ENCODE assay signal across 22 cellular contexts in genomic region chr9:78017294-78017693, GRCh38. TPM values are rescaled to one million over a fixed set of nuclear protein-coding genes. Genes with fewer than 3 reads are reported as not detected.
DNase-seq lines count a peak whose midpoint lies in the region; ATAC-seq, FAIRE-seq and TF ChIP-seq lines count a peak whose summit lies in the region.
"Had no signal": no experiment of that assay in that cellular context is flagged by ENCODE, and none has a peak within 500 bp of the region (broad histone marks: within the 10 kb centered on the region; RNA-seq: fewer than 3 reads in every experiment).

No MANE protein-coding gene starts in this region.

- FAIRE-seq in H54 (lab: Jason Lieb, UNC) = peak; percentile 97
- FAIRE-seq: HTR-8/SVneo had no signal

- H3K36me3 Mint-ChIP-seq in CD4-positive, alpha-beta T cell (ENCODE audit: low read depth) = peaks cover 4% of the 10 kb centered on the region
- H3K36me3 Mint-ChIP-seq in WTC11 (no peaks in the 10 kb centered on the region), nephron (ENCODE audit: low read depth) (peaks cover 19% of the 10 kb centered on the region)

- H3K27me3 ChIP-seq in CD4-positive, alpha-beta T cell (ENCODE audit: control insufficient read depth, insufficient read depth, low read length) = no peaks in the 10 kb centered on the region
- H3K27me3 ChIP-seq: BE2C, SJSA1 had no signal

- H3K27me3 Mint-ChIP-seq in CD4-positive, alpha-beta T cell = no peaks in the 10 kb centered on the region
- no peaks in the 10 kb centered on the region for H3K27me3 Mint-ChIP-seq in WTC11 (ENCODE audit: low read depth)
- H3K27me3 Mint-ChIP-seq in nephron (ENCODE audit: low read depth) = no peaks in the 10 kb centered on the region
- H3K27me3 Mint-ChIP-seq: CD4-positive, CD25-positive, alpha-beta regulatory T cell had no signal

- no peak overlapping the region for H3K27ac ChIP-seq in CD4-positive, alpha-beta T cell (ENCODE audit: low read depth, low read length)
- H3K27ac ChIP-seq: KMS-11, SJSA1 had no signal

- peak overlapping the region; percentile 12 for H3K4me3 Mint-ChIP-seq in CD4-positive, alpha-beta T cell
- H3K4me3 Mint-ChIP-seq in WTC11 = no peak overlapping the region
- H3K4me3 Mint-ChIP-seq in nephron = no peak overlapping the region

- POLR2A ChIA-PET in CD4-positive, alpha-beta T cell (lab: Charles Lee) = no interaction called here
- POLR2A ChIA-PET in WTC11 (lab: Charles Lee) = no interaction called here

- CTCF ChIA-PET in CD4-positive, alpha-beta T cell (lab: Charles Lee) = interaction anchor here (1.3 to 1.9 kb wide), 2 partner anchors 18 to 219 kb away, joined by 3 to 8 read pairs; partner anchors contain the start of gene CEP78
- CTCF ChIA-PET in WTC11 (lab: Charles Lee) = no interaction called here

- TF ChIP-seq CTCF in CD4-positive, alpha-beta T cell (IDR thresholded peaks at IDR 0.05) = no peak
- TF ChIP-seq CTCF in WTC11 (IDR thresholded peaks at IDR 0.05) (no peak), nephron (IDR thresholded peaks at IDR 0.05; ENCODE audit: unreplicated experiment in 3 of 3) (no peak)

- intact Hi-C loops in CD4-positive, alpha-beta T cell (cut with DNase I, micrococcal nuclease) = loop anchor here in 1 of 2 experiments (10.0 kb wide), 1 partner anchor 842 kb away; the partner anchor contains the start of gene VPS13A
- intact Hi-C loops in sciatic nerve (cut with DNase I) = no loop called here

- peaks cover 66% of the 10 kb centered on the region for H3K4me1 Mint-ChIP-seq in CD4-positive, alpha-beta T cell (ENCODE audit: low read depth)
- H3K4me1 Mint-ChIP-seq in WTC11 = peaks cover 55% of the 10 kb centered on the region
- peaks cover 34% of the 10 kb centered on the region for H3K4me1 Mint-ChIP-seq in nephron

- no peaks in the 10 kb centered on the region for H3K9me3 ChIP-seq in CD4-positive, alpha-beta T cell (ENCODE audit: control insufficient read depth, low read length)
- H3K9me3 ChIP-seq: BE2C, HAP-1, SJSA1 had no signal

- DNase-seq in CD4-positive, alpha-beta T cell = no peak
- DNase-seq in H54 (ENCODE audit: insufficient read length, low spot score) = no peak
- no peak for DNase-seq in WTC11 (ENCODE audit: low spot score)
- DNase-seq in sciatic nerve (ENCODE audit: low spot score) = no peak
- no peak for DNase-seq in T1000 (lab: John Stamatoyannopoulos, UW)
- no peak for DNase-seq in NCI-H526 (lab: John Stamatoyannopoulos, UW)
- DNase-seq: BE2C; CD4-positive, CD25-positive, alpha-beta regulatory T cell; COR-L47; DMS79; NCI-H1694; NCI-H2081 treated with DMSO at 0.1 percent for 48 hours; NCI-H2171 treated with DMSO at 0.1 percent for 48 hours; NCI-H446; NCI-H526 treated with DMSO at 0.1 percent for 48 hours; OCI-M1 had no signal

- H3K27ac Mint-ChIP-seq in CD4-positive, alpha-beta T cell = peak overlapping the region; percentile 57
- peak overlapping the region; percentile 82 for H3K27ac Mint-ChIP-seq in WTC11
- peak overlapping the region in 2 of 3 experiments; percentile 39 to 63 for H3K27ac Mint-ChIP-seq in nephron

- TF ChIP-seq POLR2A in H54 (IDR thresholded peaks at IDR 0.05; ENCODE audit: low read depth, low read length) = no peak

- no peak for ATAC-seq in CD4-positive, alpha-beta T cell (ENCODE audit: poor library complexity)
- ATAC-seq in WTC11 (no peak), sciatic nerve (no peak)
- ATAC-seq: Right ventricle myocardium inferior had no signal

- no peaks in the 10 kb centered on the region for H3K9me3 Mint-ChIP-seq in CD4-positive, alpha-beta T cell
- H3K9me3 Mint-ChIP-seq in WTC11 = no peaks in the 10 kb centered on the region
- H3K9me3 Mint-ChIP-seq in nephron = no peaks in the 10 kb centered on the region
- H3K9me3 Mint-ChIP-seq: CD4-positive, CD25-positive, alpha-beta regulatory T cell had no signal

TF ChIP-seq in WTC11, 78 proteins besides CTCF, POLR2A, EP300 and RAD21:
- TF ChIP-seq EMX1 (CRISPR knock-in tag; IDR thresholded peaks at IDR 0.05) (no peak), MAX (CRISPR knock-in tag; IDR thresholded peaks at IDR 0.05) (no peak), E2F4 (CRISPR knock-in tag; IDR thresholded peaks at IDR 0.05; ENCODE audit: borderline replicate concordance, low read depth) (no peak), ZNF423 (CRISPR knock-in tag; IDR thresholded peaks at IDR 0.05) (no peak), MXD4 (CRISPR knock-in tag; IDR thresholded peaks at IDR 0.05; ENCODE audit: borderline replicate concordance) (no peak), ESRRA (CRISPR knock-in tag; IDR thresholded peaks at IDR 0.05; ENCODE audit: borderline replicate concordance) (no peak), ATF1 (CRISPR knock-in tag; IDR thresholded peaks at IDR 0.05) (no peak), ZBTB43 (CRISPR knock-in tag; IDR thresholded peaks at IDR 0.05) (no peak), ZNF317 (CRISPR knock-in tag; IDR thresholded peaks at IDR 0.05; ENCODE audit: borderline replicate concordance, low read depth) (no peak), PRRX2 (CRISPR knock-in tag; IDR thresholded peaks at IDR 0.05) (no peak), OVOL2 (CRISPR knock-in tag; IDR thresholded peaks at IDR 0.05; ENCODE audit: borderline replicate concordance) (no peak)

RNA-seq across cellular contexts. Expression of gene GNAQ, which starts 14.3 kb away (rescaled TPM):
- total RNA-seq in CD4-positive, alpha-beta T cell = 10 to 100 TPM; 55.5 to 55.9 TPM
- total RNA-seq in WTC11 (2021) (48.6 to 55.5 TPM (median 50.4 TPM) in 3 replicates), sciatic nerve (97.5 TPM)
